Comparison of ENCODE assay signal across 10 cellular contexts in the genomic region with DNA sequence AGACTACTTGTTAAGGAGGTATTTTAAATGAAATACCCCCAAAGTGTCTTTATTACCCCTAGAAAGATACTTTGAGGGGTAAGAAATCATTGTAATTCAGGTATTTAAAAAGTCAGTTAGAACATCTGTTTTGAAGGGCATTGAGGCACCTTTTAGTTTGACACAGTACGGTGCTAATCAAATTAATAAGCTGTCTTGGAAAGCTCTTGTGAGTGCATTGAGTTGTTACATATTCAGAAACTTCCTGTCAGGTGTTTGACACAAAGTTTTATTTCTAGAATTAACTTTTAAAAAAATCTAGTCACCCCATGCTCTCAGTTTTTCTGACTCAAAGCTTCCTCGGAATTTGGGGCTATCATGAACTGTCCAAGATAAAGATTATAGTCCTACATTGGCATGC. TPM values are rescaled to one million over a fixed set of nuclear protein-coding genes. Genes with fewer than 3 reads are reported as not detected.
DNase-seq lines count a peak whose midpoint lies in the region; ATAC-seq, FAIRE-seq and TF ChIP-seq lines count a peak whose summit lies in the region.
"Had no signal": no experiment of that assay in that cellular context is flagged by ENCODE, and none has a peak within 500 bp of the region (broad histone marks: within the 10 kb centered on the region; RNA-seq: fewer than 3 reads in every experiment).

No MANE protein-coding gene starts in this region.

- CTCF ChIA-PET in GM12878 (lab: Yijun Ruan, JAX) = interaction anchor here (1.3 to 1.5 kb wide), 2 partner anchors 16 to 27 kb away, joined by 3 to 4 read pairs; no protein-coding TSS in a partner anchor

- SMC1A ChIA-PET in GM12878 (lab: Charles Lee; ENCODE audit: uncharacterized antibody, unreplicated experiment) = no interaction called here

- H3K27me3 ChIP-seq in BLaER1 treated with 17β-estradiol and CSF1 and Interleukin-3, amounts not matched to agents 10 nM and 100 nM = no peaks in the 10 kb centered on the region
- no peaks in the 10 kb centered on the region for H3K27me3 ChIP-seq in GM12878 (replicated peaks in 1 of 2; ENCODE audit: control insufficient read depth in 2 of 2, insufficient read depth in 2 of 2, low read length in 1 of 2)
- H3K27me3 ChIP-seq in vagina = no peaks in the 10 kb centered on the region

- TF ChIP-seq CTCF in GM12878 (IDR thresholded peaks at IDR 0.05 in 2 of 3, conservative IDR thresholded peaks at IDR 0.05 in 1 of 3; ENCODE audit: control insufficient read depth in 2 of 3, extremely low read depth in 1 of 3, insufficient read depth in 1 of 3, low read depth in 3 of 3, low read length in 3 of 3) (no peak), vagina (IDR thresholded peaks at IDR 0.05) (no peak)

- no peaks in the 10 kb centered on the region for H3K27me3 Mint-ChIP-seq in IgD-negative memory B cell
- H3K27me3 Mint-ChIP-seq in naive thymus-derived CD8-positive, alpha-beta T cell = no peaks in the 10 kb centered on the region

- H3K9me3 Mint-ChIP-seq in IgD-negative memory B cell = no peaks in the 10 kb centered on the region
- no peaks in the 10 kb centered on the region for H3K9me3 Mint-ChIP-seq in naive thymus-derived CD8-positive, alpha-beta T cell

- ATAC-seq in GM12878 = no peak
- no peak for ATAC-seq in naive thymus-derived CD8-positive, alpha-beta T cell
- ATAC-seq in GM21717 (IDR thresholded peaks at IDR 0.05; ENCODE audit: unreplicated experiment) = no peak
- no peak for ATAC-seq in HG03159 (IDR thresholded peaks at IDR 0.05; ENCODE audit: unreplicated experiment)

- TF ChIP-seq POLR2A in GM12878 (IDR thresholded peaks at IDR 0.05; ENCODE audit: low read depth, low read length) (no peak), vagina (IDR thresholded peaks at IDR 0.05) (no peak)

- H3K4me3 ChIP-seq in BLaER1 treated with 17β-estradiol and CSF1 and Interleukin-3, amounts not matched to agents 10 nM and 100 nM = peak overlapping the region in 7 of 10 experiments; percentile 89 to 100 (median 97); a peak in 6 of 20 replicates
- H3K4me3 ChIP-seq in GM12878 (peak overlapping the region; percentile 79; the same call in 1 of the 2 replicates), vagina (no peak overlapping the region)

- RAD21 ChIA-PET in GM12878 (lab: Charles Lee; ENCODE audit: unreplicated experiment) = no interaction called here

- in situ Hi-C loops in GM12878 (cut with MboI) = no loop called here

- POLR2A ChIA-PET in GM12878 (lab: Charles Lee) = interaction anchor here (0.9 kb wide), 1 partner anchor 432 kb away, joined by 3 read pairs; no protein-coding TSS in a partner anchor
- POLR2A ChIA-PET in naive thymus-derived CD8-positive, alpha-beta T cell (lab: Charles Lee) = no interaction called here

- H3K9ac ChIP-seq in BLaER1 treated with 17β-estradiol and CSF1 and Interleukin-3, amounts not matched to agents 10 nM and 100 nM = peak overlapping the region in 10 of 11 experiments; percentile 10 to 100 (median 49); a peak in 10 of 22 replicates
- H3K9ac ChIP-seq in GM12878 (ENCODE audit: control insufficient read depth, insufficient read depth, low read length) = no peak overlapping the region

- peak overlapping the region; percentile 29 to 100 (median 47) for H3K4me3 Mint-ChIP-seq in IgD-negative memory B cell
- H3K4me3 Mint-ChIP-seq in naive thymus-derived CD8-positive, alpha-beta T cell = peak overlapping the region; percentile 68 to 100 (median 96)

- FAIRE-seq in GM12878 (lab: Jason Lieb, UNC) = no peak

- whole genome bisulfite sequencing in GM12878 (ENCODE audit: insufficient coverage, insufficient replicate concordance, low lambda C conversion rate, missing lambda C conversion rate) = 22% methylated on average over 2 of the region's 2 CpGs

- H2AFZ ChIP-seq in GM12878 (ENCODE audit: control insufficient read depth, low read depth, low read length) = no peak overlapping the region

- H3K9me3 ChIP-seq in BLaER1 treated with 17β-estradiol and CSF1 and Interleukin-3, amounts not matched to agents 10 nM and 100 nM (replicated peaks in 1 of 11) = no peaks in the 10 kb centered on the region
- H3K9me3 ChIP-seq in GM12878 (replicated peaks; ENCODE audit: control insufficient read depth, insufficient read depth, low read length) (no peaks in the 10 kb centered on the region), vagina (no peaks in the 10 kb centered on the region)

- no peak for DNase-seq in GM12878 (ENCODE audit: low read depth, low spot score)
- DNase-seq in naive thymus-derived CD8-positive, alpha-beta T cell = no peak
- DNase-seq in COR-L47 (lab: John Stamatoyannopoulos, UW) = no peak
- no peak for DNase-seq in vagina (ENCODE audit: extremely low spot score in 2 of 2)
- DNase-seq: DMS79; stimulated activated CD4-positive, alpha-beta T cell treated with anti-CD3 and anti-CD28 coated beads, Interleukin-2, amount 100 ng/mL, for 24 hours had no signal

- no peak overlapping the region; a peak in 1 of 22 replicates for H3K27ac ChIP-seq in BLaER1 treated with 17β-estradiol and CSF1 and Interleukin-3, amounts not matched to agents 10 nM and 100 nM
- no peak overlapping the region for H3K27ac ChIP-seq in GM12878 (ENCODE audit: control insufficient read depth, insufficient read depth)
- H3K27ac ChIP-seq in vagina = no peak overlapping the region

- no TSS peak for BruUV-seq in GM12878 (replicated peaks; lab: Mats Ljungman, UMichigan)

- H3K36me3 Mint-ChIP-seq in IgD-negative memory B cell = peaks cover 4% of the 10 kb centered on the region
- H3K36me3 Mint-ChIP-seq in naive thymus-derived CD8-positive, alpha-beta T cell = peaks cover 0 to 64% (median 20%) of the 10 kb centered on the region in 3 donors

- H3K4me1 Mint-ChIP-seq in IgD-negative memory B cell = peaks cover 40 to 51% (median 41%) of the 10 kb centered on the region in 3 donors
- peaks cover 31 to 81% (median 66%) of the 10 kb centered on the region in 4 donors for H3K4me1 Mint-ChIP-seq in naive thymus-derived CD8-positive, alpha-beta T cell

- intact Hi-C loops in GM12878 (cut with micrococcal nuclease; ENCODE audit: unreplicated experiment) (loop anchor here (5.0 kb wide), 1 partner anchor 118 kb away; no protein-coding TSS in a partner anchor), vagina (cut with DNase I) (no loop called here)

- H3K27ac Mint-ChIP-seq in IgD-negative memory B cell = peak overlapping the region in 1 of 3 donors; percentile 67
- peak overlapping the region in 6 of 10 donors; percentile 8 to 66 (median 40) for H3K27ac Mint-ChIP-seq in naive thymus-derived CD8-positive, alpha-beta T cell

- peaks cover 90% of the 10 kb centered on the region for H3K79me2 ChIP-seq in GM12878 (ENCODE audit: control insufficient read depth, insufficient read depth, low read length)

- no peak for TF ChIP-seq EP300 in GM12878 (IDR thresholded peaks at IDR 0.05; ENCODE audit: borderline replicate concordance in 1 of 2, control insufficient read depth in 1 of 2, low read depth in 2 of 2, low read length in 2 of 2)

- H3K36me3 ChIP-seq in BLaER1 treated with 17β-estradiol and CSF1 and Interleukin-3, amounts not matched to agents 10 nM and 100 nM = peaks cover 47 to 76% (median 65%) of the 10 kb centered on the region in 11 experiments
- peaks cover 0 to 12% of the 10 kb centered on the region in 2 experiments; a peak in 3 of 4 replicates for H3K36me3 ChIP-seq in GM12878 (ENCODE audit: control insufficient read depth in 2 of 2, insufficient read depth in 2 of 2, low read length in 1 of 2)
- H3K36me3 ChIP-seq in vagina = peaks cover 0 to 16% of the 10 kb centered on the region in 2 donors

- TF ChIP-seq RAD21 in GM12878 (IDR thresholded peaks at IDR 0.05; ENCODE audit: insufficient read depth, low read depth, low read length) = no peak

- H4K20me1 ChIP-seq in BLaER1 treated with 17β-estradiol and CSF1 and Interleukin-3, amounts not matched to agents 10 nM and 100 nM = peaks cover 77 to 95% (median 92%) of the 10 kb centered on the region in 11 experiments
- H4K20me1 ChIP-seq in GM12878 (ENCODE audit: control insufficient read depth, insufficient read depth) = peaks cover 8% of the 10 kb centered on the region

- peaks cover 23 to 37% (median 32%) of the 10 kb centered on the region in 10 experiments for H3K4me1 ChIP-seq in BLaER1 treated with 17β-estradiol and CSF1 and Interleukin-3, amounts not matched to agents 10 nM and 100 nM
- H3K4me1 ChIP-seq in GM12878 (ENCODE audit: control insufficient read depth, insufficient read depth, low read length) = peaks cover 3% of the 10 kb centered on the region; the same call in 1 of the 2 replicates
- peaks cover 64% of the 10 kb centered on the region for H3K4me1 ChIP-seq in vagina

- peak overlapping the region; percentile 84 to 97 (median 90); a peak in 20 of 22 replicates for H3K4me2 ChIP-seq in BLaER1 treated with 17β-estradiol and CSF1 and Interleukin-3, amounts not matched to agents 10 nM and 100 nM
- H3K4me2 ChIP-seq in GM12878 (ENCODE audit: control insufficient read depth, insufficient read depth) = peak overlapping the region; percentile 9; the same call in 1 of the 2 replicates

TF ChIP-seq in GM12878, 131 proteins besides CTCF, POLR2A, EP300 and RAD21 (continues in another document):
- TF ChIP-seq WRNIP1 (IDR thresholded peaks at IDR 0.05; ENCODE audit: borderline replicate concordance, low read depth, low read length) = no peak
- no peak for TF ChIP-seq KAT2A (conservative IDR thresholded peaks at IDR 0.05; ENCODE audit: control insufficient read depth, low read depth, low read length)
- TF ChIP-seq POU2F2 (IDR thresholded peaks at IDR 0.05; ENCODE audit: borderline replicate concordance, low read depth, low read length) = no peak
- no peak for TF ChIP-seq YBX1 (IDR thresholded peaks at IDR 0.05)

RNA-seq across cellular contexts. Expression of a gene that starts 4.6 kb away (rescaled TPM):
- polyA plus RNA-seq in IgD-negative memory B cell (31.5 TPM), GM12878 (2011; rRNA removed) (80.2 and 118 TPM in 2 replicates), GM12878 (2014; fragmentation: Illumina TruSeq; extraction: Trizol) (65.5 and 78.0 TPM in 2 replicates), GM12878 (2014; fragmentation: Nextera tagmentation; extraction: Ambion mirVana) (10 to 100 TPM; 16.9 to 23.4 TPM), GM12878 (2014; rRNA removed) (30.5 and 41.1 TPM in 2 replicates), GM12878 (2016; fragmentation: Nextera tagmentation; extraction: Ambion mirVana) (10 to 100 TPM; 29.4 to 32.4 TPM)
- total RNA-seq in GM12878 (2013; cell fraction: nucleolus; rRNA removed) = 336 and 342 TPM in 2 replicates
- total RNA-seq in GM12878 (2014; rRNA removed) (20.1 and 20.6 TPM in 2 replicates), GM12878 (2014; rRNA removed; fragmentation: Illumina TruSeq; extraction: Trizol) (40.7 and 42.2 TPM in 2 replicates), GM12878 (2021) (54.0 and 57.3 TPM in 2 replicates), vagina (38.5 TPM)
- 37.2 TPM for polyA plus RNA-seq in GM12878 (2011; ENCODE audit: low read depth)
- 22.2 and 28.0 TPM in 2 replicates for polyA plus RNA-seq in GM12878 (2011; cell fraction: cytosol; rRNA removed)
- polyA plus RNA-seq in GM12878 (2011; cell fraction: nucleus; rRNA removed) = 96.8 and 101 TPM in 2 replicates
- 49.1 and 59.3 TPM in 2 replicates for polyA plus RNA-seq in GM12878 (2012)
- 63.2 and 83.5 TPM in 2 replicates for polyA minus RNA-seq in GM12878 (2011; rRNA and poly(A)+ RNA removed)
- 17.5 and 19.1 TPM in 2 replicates for polyA minus RNA-seq in GM12878 (2011; cell fraction: cytosol; rRNA and poly(A)+ RNA removed)
- 91.2 and 130 TPM in 2 replicates for polyA minus RNA-seq in GM12878 (2011; cell fraction: nucleus; rRNA and poly(A)+ RNA removed)
- 100 to 1,000 TPM; 114 to 115 TPM for total RNA-seq in naive thymus-derived CD8-positive, alpha-beta T cell
- polyA plus RNA-seq in naive thymus-derived CD8-positive, alpha-beta T cell = 10 to 100 TPM; 15.7 to 20.5 (median 16.1) TPM

Comparison
In these comparisons a context has a peak if more than half of its experiments do, and no peak if none do; other contexts are left out.
1. H3K4me3 ChIP-seq: peak in BLaER1 treated with 17β-estradiol and CSF1 and Interleukin-3, amounts not matched to agents 10 nM and 100 nM (7 of 10) and GM12878 (single experiment); none in vagina (0 of 2).